8 cellular contexts compared by ENCODE assay signal in the genomic region with DNA sequence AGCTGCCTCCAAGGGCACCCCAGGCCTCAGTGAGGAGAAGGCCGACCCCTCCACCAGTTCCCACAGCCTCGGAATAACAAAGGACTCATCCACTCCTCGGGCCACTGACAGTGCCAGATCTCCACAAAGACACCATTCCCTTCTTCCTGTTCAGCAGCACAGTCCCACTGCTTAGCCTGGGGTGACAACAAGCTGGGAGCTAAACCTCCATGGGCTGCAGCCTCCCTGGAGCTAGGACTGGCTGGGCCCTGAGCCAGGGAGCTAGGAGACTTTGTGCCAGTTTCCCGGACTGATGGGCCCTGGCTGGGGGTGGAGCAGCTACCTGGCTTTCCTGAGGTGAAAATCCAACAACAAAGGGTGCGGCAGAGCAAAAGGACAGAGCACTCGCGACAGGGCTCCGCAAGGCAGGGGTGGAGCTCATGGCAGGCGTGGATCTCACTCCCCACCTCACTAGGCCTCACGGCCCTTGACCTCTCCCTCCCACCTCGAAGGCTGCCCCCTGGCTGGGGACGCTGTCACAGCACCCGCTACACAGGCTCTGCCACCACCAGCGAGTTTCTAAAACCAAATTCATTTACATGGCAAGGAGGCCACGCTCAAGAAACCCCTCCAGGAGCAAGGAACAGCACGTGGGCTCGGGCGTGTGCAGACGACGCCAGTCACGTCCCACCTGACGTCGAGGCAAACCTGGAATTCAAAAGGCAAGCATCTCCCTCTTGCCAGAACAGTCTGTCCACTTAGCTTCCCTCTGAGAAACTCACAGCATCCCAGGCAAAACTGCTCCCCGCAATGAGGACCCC. TPM values are rescaled to one million over a fixed set of nuclear protein-coding genes. Genes with fewer than 3 reads are reported as not detected.
DNase-seq lines count a peak whose midpoint lies in the region; ATAC-seq and TF ChIP-seq lines count a peak whose summit lies in the region.

No MANE protein-coding gene starts in this region.

- H3K4me1 ChIP-seq in Peyer's patch: peaks cover 7 to 47% (median 17%) of the 10 kb centered on the region in 4 donors

- no peaks in the 10 kb centered on the region for H3K9me3 ChIP-seq in Peyer's patch

- TF ChIP-seq POLR2A in Peyer's patch (IDR thresholded peaks at IDR 0.05): peak in 1 of 2 donors; percentile 60

- peak overlapping the region; percentile 93 for H3K27ac Mint-ChIP-seq in activated naive CD4-positive, alpha-beta T cell treated with anti-CD3 and anti-CD28 coated beads, Interleukin-2, amount 10 ng/mL, durations not matched to agents 7 days and 5 days
- peak overlapping the region; percentile 84 for H3K27ac Mint-ChIP-seq in progenitor cell of endocrine pancreas

- H3K4me3 ChIP-seq in Peyer's patch (peak overlapping the region in 3 of 4 donors; percentile 23 to 33 (median 32)), epithelial cell of esophagus (ENCODE audit: low read length) (no peak overlapping the region)

- peaks cover 0 to 4% (median 0%) of the 10 kb centered on the region in 3 donors for H3K36me3 ChIP-seq in Peyer's patch

- H3K4me3 Mint-ChIP-seq in activated naive CD4-positive, alpha-beta T cell treated with anti-CD3 and anti-CD28 coated beads, Interleukin-2, amount 10 ng/mL, durations not matched to agents 7 days and 5 days: peak overlapping the region; percentile 71
- no peak overlapping the region for H3K4me3 Mint-ChIP-seq in progenitor cell of endocrine pancreas (ENCODE audit: low read depth)

- CTCF ChIA-PET in activated naive CD4-positive, alpha-beta T cell treated with anti-CD3 and anti-CD28 coated beads, Interleukin-2, amount 10 ng/mL, durations not matched to agents 7 days and 5 days (lab: Charles Lee): interaction anchor here (0.7 to 1.6 kb wide), 3 partner anchors 13 to 729 kb away, joined by 3 to 5 read pairs (median 4); no protein-coding TSS in a partner anchor

- TF ChIP-seq CTCF in Peyer's patch (IDR thresholded peaks at IDR 0.05) (peak; percentile 47 to 87 (median 64)), epithelial cell of esophagus (IDR thresholded peaks at IDR 0.05; ENCODE audit: insufficient read depth, low read depth, low read length, missing control alignments) (peak; percentile 16), progenitor cell of endocrine pancreas (IDR thresholded peaks at IDR 0.05; ENCODE audit: unreplicated experiment) (peak; percentile 34)

- peaks cover 15% of the 10 kb centered on the region for H3K36me3 Mint-ChIP-seq in activated naive CD4-positive, alpha-beta T cell treated with anti-CD3 and anti-CD28 coated beads, Interleukin-2, amount 10 ng/mL, durations not matched to agents 7 days and 5 days
- peaks cover 4% of the 10 kb centered on the region for H3K36me3 Mint-ChIP-seq in progenitor cell of endocrine pancreas (ENCODE audit: insufficient read depth)

- DNase-seq in activated naive CD4-positive, alpha-beta T cell treated with anti-CD3 and anti-CD28 coated beads, Interleukin-2, amount 10 ng/mL, durations not matched to agents 7 days and 5 days: peak; percentile 57
- DNase-seq in activated naive CD4-positive, alpha-beta T cell treated with anti-CD3 and anti-CD28 coated beads, Interleukin-2, amount 50 U/mL, for 16 hours: no peak
- DNase-seq in Peyer's patch: peak; percentile 70 to 93 (median 92)
- DNase-seq in epithelial cell of esophagus (ENCODE audit: low read depth): no peak
- DNase-seq in progenitor cell of endocrine pancreas (ENCODE audit: low spot score, unreplicated experiment): no peak
- no peak for DNase-seq in middle frontal gyrus (ENCODE audit: extremely low spot score, low spot score)

- ATAC-seq in GM18517 (IDR thresholded peaks at IDR 0.05; ENCODE audit: unreplicated experiment) (no peak), HG02970 (IDR thresholded peaks at IDR 0.05; ENCODE audit: low FRiP score, unreplicated experiment) (no peak)

- peaks cover 26% of the 10 kb centered on the region for H3K4me1 Mint-ChIP-seq in activated naive CD4-positive, alpha-beta T cell treated with anti-CD3 and anti-CD28 coated beads, Interleukin-2, amount 10 ng/mL, durations not matched to agents 7 days and 5 days
- peaks cover 9% of the 10 kb centered on the region for H3K4me1 Mint-ChIP-seq in progenitor cell of endocrine pancreas (ENCODE audit: low read depth)

- H3K9me3 Mint-ChIP-seq in activated naive CD4-positive, alpha-beta T cell treated with anti-CD3 and anti-CD28 coated beads, Interleukin-2, amount 10 ng/mL, durations not matched to agents 7 days and 5 days: no peaks in the 10 kb centered on the region
- H3K9me3 Mint-ChIP-seq in progenitor cell of endocrine pancreas (ENCODE audit: low read depth): no peaks in the 10 kb centered on the region

- H3K27me3 Mint-ChIP-seq in activated naive CD4-positive, alpha-beta T cell treated with anti-CD3 and anti-CD28 coated beads, Interleukin-2, amount 10 ng/mL, durations not matched to agents 7 days and 5 days: no peaks in the 10 kb centered on the region
- no peaks in the 10 kb centered on the region for H3K27me3 Mint-ChIP-seq in progenitor cell of endocrine pancreas

- peak overlapping the region; percentile 75 to 95 (median 86) for H3K27ac ChIP-seq in Peyer's patch

- no peaks in the 10 kb centered on the region for H3K27me3 ChIP-seq in Peyer's patch

RNA-seq across cellular contexts. Expression of gene SLC35E2B, which starts 13.8 kb away (rescaled TPM):
- 100 to 1,000 TPM in 2 of 4 donors, 10 to 100 TPM in 2; 76.9 to 132 (median 103) TPM for total RNA-seq in Peyer's patch
- total RNA-seq in progenitor cell of endocrine pancreas: 118 and 123 TPM in 2 replicates

RNA-seq across cellular contexts. Expression of gene CDK11B, which starts 20.0 kb away (rescaled TPM):
- total RNA-seq in Peyer's patch (100 to 1,000 TPM in 1 of 4 donors, 10 to 100 TPM in 3; 25.7 to 124 (median 40.9) TPM), progenitor cell of endocrine pancreas (26.3 and 28.7 TPM in 2 replicates)

RNA-seq across cellular contexts. Expression of gene CDK11A, which starts 45.4 kb away (rescaled TPM):
- 100 to 1,000 TPM; 129 to 269 (median 199) TPM for total RNA-seq in Peyer's patch
- total RNA-seq in progenitor cell of endocrine pancreas: 56.1 and 59.4 TPM in 2 replicates

RNA-seq across cellular contexts. Expression of gene MMP23B, which starts 46.8 kb away (rescaled TPM):
- total RNA-seq in Peyer's patch (1 to 10 TPM; 1.8 to 5.9 (median 4.1) TPM), progenitor cell of endocrine pancreas (4.4 and 5.3 TPM in 2 replicates)

Comparison
In these comparisons a context has a peak if more than half of its experiments do, and no peak if none do; other contexts are left out.
1. DNase-seq: peak in activated naive CD4-positive, alpha-beta T cell treated with anti-CD3 and anti-CD28 coated beads, Interleukin-2, amount 10 ng/mL, durations not matched to agents 7 days and 5 days (single experiment) and Peyer's patch (3 of 3); none in activated naive CD4-positive, alpha-beta T cell treated with anti-CD3 and anti-CD28 coated beads, Interleukin-2, amount 50 U/mL, for 16 hours (single experiment), epithelial cell of esophagus (single experiment), progenitor cell of endocrine pancreas (single experiment) and middle frontal gyrus (single experiment).
2. Peak in every context shown above with its lines, with median percentiles within 50 percentile points of each other: CTCF ChIP-seq.